In the genomic region with DNA sequence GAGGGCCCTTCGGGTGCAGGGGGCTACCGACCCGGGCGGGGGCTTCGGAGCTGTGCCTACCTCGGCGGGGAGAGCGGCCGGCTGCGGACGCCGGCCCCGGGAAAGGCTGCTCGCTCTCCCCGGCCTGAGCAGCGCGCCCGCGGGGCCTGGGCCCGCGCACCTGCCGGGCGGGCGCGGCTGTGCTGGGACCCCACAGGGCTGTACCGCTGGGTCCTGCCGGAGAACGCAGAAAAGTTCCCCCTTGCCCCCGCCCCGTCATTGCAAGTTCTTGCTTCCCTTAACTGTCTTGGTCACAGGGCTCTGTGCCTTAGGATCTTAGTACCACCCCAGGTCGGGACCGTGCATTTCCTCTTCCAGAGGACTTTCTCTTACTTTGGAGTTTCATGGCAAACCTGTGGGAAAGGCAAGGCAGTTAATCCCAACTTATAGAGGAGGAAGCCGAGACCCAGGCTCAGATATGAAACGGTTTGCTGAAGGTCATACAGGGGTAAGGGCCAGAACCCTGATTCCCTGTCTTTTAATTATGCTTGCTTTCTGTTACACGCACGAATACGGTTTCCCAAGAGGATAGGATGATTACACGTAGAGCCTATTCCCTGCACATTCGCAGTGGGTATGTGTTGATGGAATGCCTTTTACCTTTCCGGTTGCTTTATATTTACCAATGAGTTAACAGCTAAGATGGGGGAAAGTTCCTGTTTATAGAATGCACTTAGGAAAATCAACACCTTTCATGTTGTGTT, we compare ENCODE assay signal across 7 cellular contexts. TPM values are rescaled to one million over a fixed set of nuclear protein-coding genes. Genes with fewer than 3 reads are reported as not detected.
DNase-seq lines count a peak whose midpoint lies in the region; ATAC-seq and TF ChIP-seq lines count a peak whose summit lies in the region.

No MANE protein-coding gene starts in this region.

- H3K79me2 ChIP-seq in Karpas-422 (ENCODE audit: low read length): no peaks in the 10 kb centered on the region
- H3K79me2 ChIP-seq in parathyroid adenoma: peaks cover 4% of the 10 kb centered on the region

- H3K36me3 Mint-ChIP-seq in activated naive CD4-positive, alpha-beta T cell treated with anti-CD3 and anti-CD28 coated beads, Interleukin-2, amount 50 U/mL, for 24 hours: peaks cover 6% of the 10 kb centered on the region

- H3K4me3 Mint-ChIP-seq in activated naive CD4-positive, alpha-beta T cell treated with anti-CD3 and anti-CD28 coated beads, Interleukin-2, amount 50 U/mL, for 24 hours: peak overlapping the region; percentile 93

- H3K27ac ChIP-seq in Karpas-422 (ENCODE audit: low read length): no peak overlapping the region
- H3K27ac ChIP-seq in cardiac muscle cell: peak overlapping the region; percentile 88
- H3K27ac ChIP-seq in parathyroid adenoma: peak overlapping the region; percentile 66

- no peaks in the 10 kb centered on the region for H3K9me3 Mint-ChIP-seq in activated naive CD4-positive, alpha-beta T cell treated with anti-CD3 and anti-CD28 coated beads, Interleukin-2, amount 50 U/mL, for 24 hours

- TF ChIP-seq CTCF in cardiac muscle cell (IDR thresholded peaks at IDR 0.05; ENCODE audit: low read depth, low read length) (no peak), parathyroid adenoma (IDR thresholded peaks at IDR 0.05) (no peak)

- H3K9me2 ChIP-seq in Karpas-422 (replicated peaks; ENCODE audit: insufficient read depth, low read length): no peaks in the 10 kb centered on the region

- H3K36me3 ChIP-seq in Karpas-422 (ENCODE audit: insufficient read depth, low read length) (no peaks in the 10 kb centered on the region), cardiac muscle cell (no peaks in the 10 kb centered on the region), parathyroid adenoma (ENCODE audit: control insufficient read depth, insufficient read depth, low read length) (no peaks in the 10 kb centered on the region)

- peaks cover 58% of the 10 kb centered on the region for H3K4me1 Mint-ChIP-seq in activated naive CD4-positive, alpha-beta T cell treated with anti-CD3 and anti-CD28 coated beads, Interleukin-2, amount 50 U/mL, for 24 hours

- H3K4me2 ChIP-seq in Karpas-422 (ENCODE audit: low read depth, low read length, poor library complexity, severe bottlenecking) (peak overlapping the region; percentile 78), parathyroid adenoma (ENCODE audit: low read length) (peak overlapping the region; percentile 83)

- H3K27ac Mint-ChIP-seq in activated naive CD4-positive, alpha-beta T cell treated with anti-CD3 and anti-CD28 coated beads, Interleukin-2, amount 50 U/mL, for 24 hours: peak overlapping the region; percentile 77

- H3K9ac ChIP-seq in Karpas-422 (ENCODE audit: low read length) (peak overlapping the region; percentile 75), parathyroid adenoma (peak overlapping the region; percentile 47)

- ATAC-seq in GM21717 (IDR thresholded peaks at IDR 0.05; ENCODE audit: unreplicated experiment) (peak; percentile 35), HG02798 (IDR thresholded peaks at IDR 0.05; ENCODE audit: poor library complexity, unreplicated experiment) (no peak)

- H3K4me3 ChIP-seq in Karpas-422 (ENCODE audit: low read length) (peak overlapping the region; percentile 77), cardiac muscle cell (peak overlapping the region; percentile 96), parathyroid adenoma (ENCODE audit: low read depth, low read length) (peak overlapping the region; percentile 71)

- peaks cover 9% of the 10 kb centered on the region; the same call in 1 of the 2 replicates for H3K4me1 ChIP-seq in Karpas-422 (ENCODE audit: low read length)
- peaks cover 4% of the 10 kb centered on the region for H3K4me1 ChIP-seq in cardiac muscle cell (ENCODE audit: low read depth)
- H3K4me1 ChIP-seq in parathyroid adenoma: peaks cover 4% of the 10 kb centered on the region

- H3K27me3 ChIP-seq in Karpas-422 (ENCODE audit: low read length): no peaks in the 10 kb centered on the region
- peaks cover 60% of the 10 kb centered on the region for H3K27me3 ChIP-seq in cardiac muscle cell
- no peaks in the 10 kb centered on the region for H3K27me3 ChIP-seq in parathyroid adenoma (ENCODE audit: control insufficient read depth, insufficient read depth, low read length)

- H3K9me3 ChIP-seq in Karpas-422 (ENCODE audit: low read length) (no peaks in the 10 kb centered on the region), cardiac muscle cell (ENCODE audit: low read depth) (no peaks in the 10 kb centered on the region), parathyroid adenoma (ENCODE audit: control insufficient read depth, low read length) (no peaks in the 10 kb centered on the region)

- DNase-seq in GM03348 (ENCODE audit: low spot score) (peak; percentile 47), Karpas-422 (peak; percentile 50), cardiac muscle cell (ENCODE audit: low read depth in 1 of 2, low spot score in 1 of 2) (peak; percentile 21 to 41)

- H2AFZ ChIP-seq in Karpas-422 (ENCODE audit: low read length) (no peak overlapping the region), parathyroid adenoma (peak overlapping the region; percentile 86)

- no peaks in the 10 kb centered on the region for H4K20me1 ChIP-seq in Karpas-422 (ENCODE audit: insufficient read depth, low read depth, low read length)

- H3K27me3 Mint-ChIP-seq in activated naive CD4-positive, alpha-beta T cell treated with anti-CD3 and anti-CD28 coated beads, Interleukin-2, amount 50 U/mL, for 24 hours: no peaks in the 10 kb centered on the region

RNA-seq across cellular contexts. Expression of a gene that starts 0.7 kb away (rescaled TPM):
- 1.3 and 4.0 TPM in 2 replicates for total RNA-seq in Karpas-422 (2014; rRNA removed; shearing (Covaris generic); ENCODE audit: low replicate concordance)
- total RNA-seq in cardiac muscle cell: 13.8 and 19.8 TPM in 2 replicates
- 16.4 and 39.3 TPM in 2 replicates for polyA plus RNA-seq in cardiac muscle cell
